15 cellular contexts compared by ENCODE assay signal in the genomic region with DNA sequence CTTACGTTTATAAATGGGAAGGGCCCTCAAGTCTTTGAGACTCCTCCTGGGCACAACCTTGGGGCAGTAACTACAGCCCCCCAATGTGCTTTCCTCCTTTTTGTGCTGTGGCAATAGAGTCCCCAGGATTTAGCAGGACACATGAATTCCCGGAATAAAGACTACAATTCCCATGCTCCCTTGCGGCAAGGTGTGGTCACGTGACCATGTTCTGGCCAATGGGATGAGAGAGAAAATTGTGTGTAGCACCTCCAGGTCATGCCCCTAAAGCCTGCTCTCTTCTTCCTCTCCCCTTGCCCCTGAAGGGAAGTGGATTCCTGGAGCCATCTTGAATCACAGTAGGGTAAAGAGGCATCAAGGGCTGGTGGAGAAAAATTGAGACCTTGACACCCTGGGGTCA.
A peak's percentile ranks its signal among the peaks of the same experiment; 100 is the strongest.
DNase-seq lines count a peak whose midpoint lies in the region; TF ChIP-seq lines count a peak whose summit lies in the region.
"Had no signal": no experiment of that assay in that cellular context is flagged by ENCODE, and none has a peak within 500 bp of the region (broad histone marks: within the 10 kb centered on the region; RNA-seq: fewer than 3 reads in every experiment).

No MANE protein-coding gene starts in this region.

- H3K36me3 ChIP-seq in H7 (replicated peaks; ENCODE audit: control insufficient read depth, insufficient read depth, low read length) (no peaks in the 10 kb centered on the region), NT2/D1 (ENCODE audit: insufficient read depth, insufficient read length, low read length) (no peaks in the 10 kb centered on the region)
- H3K36me3 ChIP-seq: BLaER1 treated with 17β-estradiol and CSF1 and Interleukin-3, amounts not matched to agents 10 nM and 100 nM; colonic mucosa had no signal

- TF ChIP-seq CTCF in dorsolateral prefrontal cortex (IDR thresholded peaks at IDR 0.05 in 54 of 56, conservative IDR thresholded peaks at IDR 0.05 in 2 of 56; ENCODE audit: low read depth in 1 of 56, partially characterized antibody in 56 of 56), result no peak

- H3K27me3 ChIP-seq in H7 (ENCODE audit: control insufficient read depth, insufficient read depth, low read length), result no peaks in the 10 kb centered on the region
- no peaks in the 10 kb centered on the region for H3K27me3 ChIP-seq in NT2/D1 (ENCODE audit: insufficient read depth, insufficient read length)
- peaks cover 0 to 10% (median 0%) of the 10 kb centered on the region in 45 donors for H3K27me3 ChIP-seq in dorsolateral prefrontal cortex
- H3K27me3 ChIP-seq: BLaER1 treated with 17β-estradiol and CSF1 and Interleukin-3, amounts not matched to agents 10 nM and 100 nM; colonic mucosa had no signal

- H3K9ac ChIP-seq in NT2/D1 (ENCODE audit: insufficient read length, low read depth), result no peak overlapping the region
- H3K9ac ChIP-seq: BLaER1 treated with 17β-estradiol and CSF1 and Interleukin-3, amounts not matched to agents 10 nM and 100 nM had no signal

- H3K4me3 ChIP-seq in H7 (ENCODE audit: insufficient read depth, low read depth, low read length) (no peak overlapping the region), NT2/D1 (ENCODE audit: insufficient read length, low read depth) (no peak overlapping the region), dorsolateral prefrontal cortex (no peak overlapping the region)
- H3K4me3 ChIP-seq: BLaER1 treated with 17β-estradiol and CSF1 and Interleukin-3, amounts not matched to agents 10 nM and 100 nM; colonic mucosa had no signal

- DNase-seq in COLO829 (ENCODE audit: low spot score) (peak; percentile 37), H7 (peak; percentile 79), NT2/D1 (ENCODE audit: low read depth, low spot score) (peak; percentile 27), germinal center (ENCODE audit: low spot score) (peak; percentile 32), NCI-H1105 treated with DMSO at 0.1 percent for 48 hours (lab: John Stamatoyannopoulos, UW) (no peak), dorsolateral prefrontal cortex (no peak)
- no peak for DNase-seq in stimulated activated naive CD4-positive, alpha-beta T cell (lab: John Stamatoyannopoulos, UW)
- DNase-seq: activated CD4-positive, CD25-positive, alpha-beta regulatory T cell treated with anti-CD3 and anti-CD28 coated beads, Interleukin-2, amount 50 U/mL, for 72 hours; activated naive CD4-positive, alpha-beta T cell treated with anti-CD3 and anti-CD28 coated beads for 36 hours; colonic mucosa; DND-41; NCI-H774; stimulated activated naive CD8-positive, alpha-beta T cell treated with anti-CD3 and anti-CD28 coated beads, Interleukin-15, Interleukin-2, amounts not matched to agents 100 U/mL and 50 U/mL, for 24 hours; T-helper 17 cell had no signal

- peaks cover 11% of the 10 kb centered on the region; the same call in 1 of the 2 replicates for H3K9me3 ChIP-seq in NT2/D1 (ENCODE audit: insufficient read depth, low read length)
- H3K9me3 ChIP-seq: colonic mucosa had no signal

- H3K4me1 ChIP-seq in NT2/D1 (ENCODE audit: insufficient read depth, insufficient read length), result no peaks in the 10 kb centered on the region
- H3K4me1 ChIP-seq: colonic mucosa had no signal

- intact Hi-C loops in dorsolateral prefrontal cortex (cut with DNase I), result no loop called here

- no peak overlapping the region for H3K27ac ChIP-seq in dorsolateral prefrontal cortex
- H3K27ac ChIP-seq: BLaER1 treated with 17β-estradiol and CSF1 and Interleukin-3, amounts not matched to agents 10 nM and 100 nM; colonic mucosa had no signal

Comparison
In these comparisons a context has a peak if more than half of its experiments do, and no peak if none do; other contexts are left out.
1. DNase-seq: peak in COLO829 (single experiment), H7 (single experiment), NT2/D1 (single experiment) and germinal center (single experiment); none in NCI-H1105 treated with DMSO at 0.1 percent for 48 hours (single experiment), dorsolateral prefrontal cortex (0 of 10) and stimulated activated naive CD4-positive, alpha-beta T cell (0 of 6).